Comparison of ENCODE assay signal across 21 cellular contexts in the genomic region with DNA sequence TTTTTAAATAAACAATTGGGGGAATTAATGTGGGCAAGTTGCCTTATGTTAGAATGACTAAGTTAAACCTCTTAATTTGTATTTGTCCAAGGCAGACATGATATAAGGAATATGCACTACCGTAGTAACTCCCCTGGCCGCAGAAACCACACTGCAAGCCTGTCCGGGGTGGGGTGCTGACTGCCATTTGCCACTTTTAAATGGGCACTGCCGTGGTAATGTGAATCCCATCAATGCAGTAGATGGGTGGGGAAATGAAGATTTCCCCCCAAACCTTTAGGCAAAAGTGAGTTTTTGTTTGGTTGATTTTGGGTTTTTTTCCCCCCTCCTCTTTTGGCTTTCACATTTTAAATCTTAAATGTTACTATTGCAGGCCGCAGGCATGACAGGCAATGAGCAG. TPM values are rescaled to one million over a fixed set of nuclear protein-coding genes. Genes with fewer than 3 reads are reported as not detected.
"Had no signal": no experiment of that assay in that cellular context is flagged by ENCODE, and none has a peak within 500 bp of the region (broad histone marks: within the 10 kb centered on the region; RNA-seq: fewer than 3 reads in every experiment).

No MANE protein-coding gene starts in this region.

- H3K36me3 ChIP-seq: gastroesophageal sphincter, ovary, spleen, stomach, thoracic aorta, transverse colon had no signal

- H3K4me3 ChIP-seq: dorsolateral prefrontal cortex, gastroesophageal sphincter, hepatocyte, ovary, spleen, stomach, thoracic aorta, transverse colon had no signal

- H3K9me3 ChIP-seq: gastroesophageal sphincter, ovary, spleen, stomach, thoracic aorta, transverse colon had no signal

- H3K27ac Mint-ChIP-seq: naive thymus-derived CD8-positive, alpha-beta T cell had no signal

- H3K4me1 Mint-ChIP-seq: central memory CD8-positive, alpha-beta T cell had no signal

- H3K4me3 Mint-ChIP-seq: central memory CD8-positive, alpha-beta T cell; naive thymus-derived CD8-positive, alpha-beta T cell; neural crest cell had no signal

- H3K27ac ChIP-seq: dorsolateral prefrontal cortex, gastroesophageal sphincter, hepatocyte, ovary, spleen, stomach, thoracic aorta, transverse colon had no signal

- H3K27me3 ChIP-seq: hepatocyte, ovary had no signal

- H3K4me2 ChIP-seq: hepatocyte had no signal

- H3K4me1 ChIP-seq: gastroesophageal sphincter, stomach, transverse colon had no signal

- H3K36me3 Mint-ChIP-seq: naive thymus-derived CD8-positive, alpha-beta T cell had no signal

- H3K9me3 Mint-ChIP-seq: central memory CD8-positive, alpha-beta T cell; naive thymus-derived CD8-positive, alpha-beta T cell; neural crest cell had no signal

- H2AFZ ChIP-seq: hepatocyte had no signal

- DNase-seq: cortex of kidney; dorsolateral prefrontal cortex; effector memory CD4-positive, alpha-beta T cell; foreskin fibroblast; naive thymus-derived CD8-positive, alpha-beta T cell; nucleus accumbens; ovary; right cardiac atrium; spleen; stimulated activated naive CD4-positive, alpha-beta T cell; stomach; substantia nigra; transverse colon had no signal

- FAIRE-seq: endometrium had no signal

RNA-seq across cellular contexts. Expression of a gene that starts 54.2 kb away (rescaled TPM):
- total RNA-seq: gastroesophageal sphincter, kidney epithelial cell, lung microvascular endothelial cell, neural crest cell had no signal
- polyA plus RNA-seq: hepatocyte had no signal
